Comparison of ENCODE assay signal across 1 cellular context in genomic region chr1:56496158-56496557, GRCh38.
TF ChIP-seq lines count a peak whose summit lies in the region.

No MANE protein-coding gene starts in this region.

TF ChIP-seq in WTC11, 78 proteins besides CTCF, POLR2A, EP300 and RAD21 (continued from another document):
- TF ChIP-seq, protein P1, sequence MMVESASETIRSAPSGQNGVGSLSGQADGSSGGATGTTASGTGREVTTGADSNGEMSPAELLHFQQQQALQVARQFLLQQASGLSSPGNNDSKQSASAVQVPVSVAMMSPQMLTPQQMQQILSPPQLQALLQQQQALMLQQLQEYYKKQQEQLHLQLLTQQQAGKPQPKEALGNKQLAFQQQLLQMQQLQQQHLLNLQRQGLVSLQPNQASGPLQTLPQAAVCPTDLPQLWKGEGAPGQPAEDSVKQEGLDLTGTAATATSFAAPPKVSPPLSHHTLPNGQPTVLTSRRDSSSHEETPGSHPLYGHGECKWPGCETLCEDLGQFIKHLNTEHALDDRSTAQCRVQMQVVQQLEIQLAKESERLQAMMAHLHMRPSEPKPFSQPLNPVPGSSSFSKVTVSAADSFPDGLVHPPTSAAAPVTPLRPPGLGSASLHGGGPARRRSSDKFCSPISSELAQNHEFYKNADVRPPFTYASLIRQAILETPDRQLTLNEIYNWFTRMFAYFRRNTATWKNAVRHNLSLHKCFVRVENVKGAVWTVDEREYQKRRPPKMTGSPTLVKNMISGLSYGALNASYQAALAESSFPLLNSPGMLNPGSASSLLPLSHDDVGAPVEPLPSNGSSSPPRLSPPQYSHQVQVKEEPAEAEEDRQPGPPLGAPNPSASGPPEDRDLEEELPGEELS (CRISPR knock-in tag; IDR thresholded peaks at IDR 0.05): no peak
- TF ChIP-seq FOXJ3 (CRISPR knock-in tag; IDR thresholded peaks at IDR 0.05; ENCODE audit: borderline replicate concordance) (no peak), ZNF317 (CRISPR knock-in tag; IDR thresholded peaks at IDR 0.05; ENCODE audit: borderline replicate concordance, low read depth) (no peak), TCF7 (CRISPR knock-in tag; IDR thresholded peaks at IDR 0.05; ENCODE audit: low read depth) (no peak), PRRX2 (CRISPR knock-in tag; IDR thresholded peaks at IDR 0.05) (no peak), ZNF138 (CRISPR knock-in tag; conservative IDR thresholded peaks at IDR 0.05) (no peak)
- TF ChIP-seq, protein P2, sequence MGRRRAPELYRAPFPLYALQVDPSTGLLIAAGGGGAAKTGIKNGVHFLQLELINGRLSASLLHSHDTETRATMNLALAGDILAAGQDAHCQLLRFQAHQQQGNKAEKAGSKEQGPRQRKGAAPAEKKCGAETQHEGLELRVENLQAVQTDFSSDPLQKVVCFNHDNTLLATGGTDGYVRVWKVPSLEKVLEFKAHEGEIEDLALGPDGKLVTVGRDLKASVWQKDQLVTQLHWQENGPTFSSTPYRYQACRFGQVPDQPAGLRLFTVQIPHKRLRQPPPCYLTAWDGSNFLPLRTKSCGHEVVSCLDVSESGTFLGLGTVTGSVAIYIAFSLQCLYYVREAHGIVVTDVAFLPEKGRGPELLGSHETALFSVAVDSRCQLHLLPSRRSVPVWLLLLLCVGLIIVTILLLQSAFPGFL (CRISPR knock-in tag; IDR thresholded peaks at IDR 0.05; ENCODE audit: borderline replicate concordance): no peak
